23 cellular contexts compared by ENCODE assay signal in genomic region chr11:84817998-84818397, GRCh38.
A peak's percentile ranks its signal among the peaks of the same experiment; 100 is the strongest.
DNase-seq lines count a peak whose midpoint lies in the region; ATAC-seq, FAIRE-seq and TF ChIP-seq lines count a peak whose summit lies in the region.
"Had no signal": no experiment of that assay in that cellular context is flagged by ENCODE, and none has a peak within 500 bp of the region (broad histone marks: within the 10 kb centered on the region; RNA-seq: fewer than 3 reads in every experiment).

No MANE protein-coding gene starts in this region.

- H3K27ac Mint-ChIP-seq in naive thymus-derived CD4-positive, alpha-beta T cell, result no peak overlapping the region
- H3K27ac Mint-ChIP-seq: CD4-positive, CD25-positive, alpha-beta regulatory T cell; endodermal cell; T-helper 1 cell treated with Interleukin-12 subunit alpha and Interleukin-12 subunit beta and Interleukin-4 antibody, amounts not matched to agents 30 μg/mL and 1 μg/mL, for 36 hours had no signal

- POLR2A ChIA-PET in A549 (lab: Yijun Ruan, JAX), result interaction anchor here (0.7 kb wide), 1 partner anchor 847 kb away, joined by 3 read pairs; the partner anchor contains the start of gene CREBZF
- POLR2A ChIA-PET in naive thymus-derived CD4-positive, alpha-beta T cell (lab: Charles Lee), result no interaction called here

- WGBS in A549 (ENCODE audit: missing lambda C conversion rate), result 1% methylated on average over 3 of the region's 3 CpGs
- WGBS in smooth muscle cell (ENCODE audit: low lambda C conversion rate), result 53% methylated on average over 3 of the region's 3 CpGs

- CTCF ChIA-PET in A549 (lab: Yijun Ruan, JAX), result no interaction called here
- CTCF ChIA-PET in naive thymus-derived CD4-positive, alpha-beta T cell (lab: Charles Lee), result no interaction called here

- H3K4me3 Mint-ChIP-seq in naive thymus-derived CD4-positive, alpha-beta T cell, result no peak overlapping the region
- H3K4me3 Mint-ChIP-seq: CD4-positive, CD25-positive, alpha-beta regulatory T cell; endodermal cell; T-helper 1 cell treated with Interleukin-12 subunit alpha and Interleukin-12 subunit beta and Interleukin-4 antibody, amounts not matched to agents 30 μg/mL and 1 μg/mL, for 36 hours had no signal

- H3K9ac ChIP-seq in adipocyte (ENCODE audit: low read length) (no peak overlapping the region), smooth muscle cell (ENCODE audit: low read depth) (no peak overlapping the region)

- H3K9me3 Mint-ChIP-seq in naive thymus-derived CD4-positive, alpha-beta T cell, result peaks cover 0 to 24% (median 4%) of the 10 kb centered on the region in 11 donors
- H3K9me3 Mint-ChIP-seq: endodermal cell; T-helper 1 cell treated with Interleukin-12 subunit alpha and Interleukin-12 subunit beta and Interleukin-4 antibody, amounts not matched to agents 30 μg/mL and 1 μg/mL, for 36 hours had no signal

- intact Hi-C loops in naive thymus-derived CD4-positive, alpha-beta T cell (cut with micrococcal nuclease), result no loop called here

- H3K4me1 ChIP-seq in A549 (peaks cover 11% of the 10 kb centered on the region; the same call in 1 of the 3 replicates), adipocyte (ENCODE audit: control insufficient read depth, insufficient read depth, low read length) (no peaks in the 10 kb centered on the region), smooth muscle cell (ENCODE audit: low read depth) (peaks cover 7% of the 10 kb centered on the region)
- no peaks in the 10 kb centered on the region for H3K4me1 ChIP-seq in naive thymus-derived CD4-positive, alpha-beta T cell (ENCODE audit: control insufficient read depth in 2 of 2, insufficient read depth in 2 of 2, low read length in 2 of 2)
- H3K4me1 ChIP-seq: gastroesophageal sphincter, psoas muscle, suprapubic skin, vagina had no signal

- TF ChIP-seq CTCF in A549 (IDR thresholded peaks at IDR 0.05) (no peak), smooth muscle cell (IDR thresholded peaks at IDR 0.05; ENCODE audit: borderline replicate concordance, insufficient read depth, poor library complexity, severe bottlenecking) (no peak)

- H3K9me3 ChIP-seq in A549 (no peaks in the 10 kb centered on the region), adipocyte (ENCODE audit: control insufficient read depth, low read length) (no peaks in the 10 kb centered on the region), smooth muscle cell (replicated peaks; ENCODE audit: low read depth) (no peaks in the 10 kb centered on the region)
- no peaks in the 10 kb centered on the region for H3K9me3 ChIP-seq in naive thymus-derived CD4-positive, alpha-beta T cell (ENCODE audit: control insufficient read depth in 2 of 3, low read length in 3 of 3)
- H3K9me3 ChIP-seq: psoas muscle, SJSA1, suprapubic skin, vagina had no signal

- no peak overlapping the region for H2AFZ ChIP-seq in smooth muscle cell (ENCODE audit: low read depth)

- H3K27ac ChIP-seq in A549 (no peak overlapping the region), smooth muscle cell (ENCODE audit: low read depth) (no peak overlapping the region)
- H3K27ac ChIP-seq in naive thymus-derived CD4-positive, alpha-beta T cell (ENCODE audit: low read depth, low read length), result no peak overlapping the region
- H3K27ac ChIP-seq: gastroesophageal sphincter, psoas muscle, SJSA1, suprapubic skin, vagina had no signal

- no peak overlapping the region for H3K4me3 ChIP-seq in A549
- no peak overlapping the region for H3K4me3 ChIP-seq in adipocyte (ENCODE audit: low read length)
- no peak overlapping the region for H3K4me3 ChIP-seq in naive thymus-derived CD4-positive, alpha-beta T cell (ENCODE audit: low read length)
- H3K4me3 ChIP-seq in smooth muscle cell, result no peak overlapping the region
- H3K4me3 ChIP-seq: gastroesophageal sphincter, psoas muscle, SJSA1, suprapubic skin, vagina had no signal

- ATAC-seq in A549, result peak; percentile 60 to 85; a peak in 5 of 6 replicates
- no peak for ATAC-seq in naive thymus-derived CD4-positive, alpha-beta T cell
- ATAC-seq: gastroesophageal sphincter, psoas muscle had no signal

- H3K4me2 ChIP-seq in A549, result peak overlapping the region; percentile 7; the same call in 2 of the 3 replicates
- H3K4me2 ChIP-seq in smooth muscle cell, result no peak overlapping the region

- H3K36me3 ChIP-seq in adipocyte (ENCODE audit: control insufficient read depth, insufficient read depth, low read length, severe bottlenecking) (no peaks in the 10 kb centered on the region), smooth muscle cell (ENCODE audit: low read depth) (no peaks in the 10 kb centered on the region)
- no peaks in the 10 kb centered on the region for H3K36me3 ChIP-seq in naive thymus-derived CD4-positive, alpha-beta T cell (ENCODE audit: control insufficient read depth in 2 of 3, insufficient read depth in 3 of 3, low read length in 3 of 3)
- H3K36me3 ChIP-seq: gastroesophageal sphincter, SJSA1, suprapubic skin, vagina had no signal

- TF ChIP-seq EP300 in A549 (IDR thresholded peaks at IDR 0.05), result no peak

- TF ChIP-seq POLR2A in A549 (IDR thresholded peaks at IDR 0.05; ENCODE audit: low read length), result no peak

- FAIRE-seq in A549 (lab: Jason Lieb, UNC), result no peak

- H3F3A ChIP-seq in smooth muscle cell (ENCODE audit: low read depth), result no peaks in the 10 kb centered on the region

- no peaks in the 10 kb centered on the region for H3K4me1 Mint-ChIP-seq in naive thymus-derived CD4-positive, alpha-beta T cell
- H3K4me1 Mint-ChIP-seq: CD4-positive, CD25-positive, alpha-beta regulatory T cell had no signal

- no peaks in the 10 kb centered on the region for H3K79me2 ChIP-seq in smooth muscle cell (ENCODE audit: low read depth)

- H3K27me3 ChIP-seq in adipocyte (replicated peaks; ENCODE audit: control insufficient read depth, insufficient read depth, low read length), result no peaks in the 10 kb centered on the region
- H3K27me3 ChIP-seq in naive thymus-derived CD4-positive, alpha-beta T cell (ENCODE audit: control insufficient read depth in 2 of 2, insufficient read depth in 2 of 2, low read length in 2 of 2), result no peaks in the 10 kb centered on the region
- no peaks in the 10 kb centered on the region for H3K27me3 ChIP-seq in smooth muscle cell (ENCODE audit: low read depth)
- H3K27me3 ChIP-seq: gastroesophageal sphincter, SJSA1, suprapubic skin, vagina had no signal

- H4K20me1 ChIP-seq in smooth muscle cell (ENCODE audit: low read depth), result no peaks in the 10 kb centered on the region

- H3K36me3 Mint-ChIP-seq in naive thymus-derived CD4-positive, alpha-beta T cell, result no peaks in the 10 kb centered on the region
- H3K36me3 Mint-ChIP-seq: CD4-positive, CD25-positive, alpha-beta regulatory T cell had no signal

- DNase-seq in A549 (ENCODE audit: low read depth in 1 of 2, low spot score in 1 of 2), result peak in 1 of 2 experiments; percentile 29
- DNase-seq in HS-5 (ENCODE audit: low read depth), result peak; percentile 90
- peak; percentile 87 for DNase-seq in adipocyte (ENCODE audit: low read depth)
- peak; percentile 52 for DNase-seq in fibroblast of peridontal ligament (ENCODE audit: extremely low read depth)
- DNase-seq in naive thymus-derived CD4-positive, alpha-beta T cell, result no peak
- DNase-seq in activated gamma-delta T cell treated with Interleukin-2 at 50 U/mL for 16 hours, result no peak
- DNase-seq in germinal center (ENCODE audit: low spot score), result no peak
- DNase-seq in smooth muscle cell (lab: John Stamatoyannopoulos, UW; ENCODE audit: unreplicated experiment), result no peak
- DNase-seq: activated CD4-positive, alpha-beta T cell treated with anti-CD3 and anti-CD28 coated beads, Interleukin-2, amount 50 U/mL, for 1 hour; activated CD8-positive, alpha-beta memory T cell treated with anti-CD3 and anti-CD28 coated beads, Interleukin-2, amount 50 U/mL, for 48 hours; activated effector memory CD4-positive, alpha-beta T cell treated with anti-CD3 and anti-CD28 coated beads, Interleukin-2, amount 50 U/mL, for 16 hours; CD4-positive, CD25-positive, alpha-beta regulatory T cell; DMS153; endodermal cell; NCI-H1105 treated with DMSO at 0.1 percent for 48 hours; NCI-H526; psoas muscle; stimulated activated CD4-positive, alpha-beta T cell treated with anti-CD3 and anti-CD28 coated beads, Interleukin-12 subunit alpha, Interleukin-12 subunit beta, amount 100 ng/mL, for 4 hours had no signal

- TF ChIP-seq RAD21 in A549 (conservative IDR thresholded peaks at IDR 0.05 in 1 of 2, IDR thresholded peaks at IDR 0.05 in 1 of 2), result no peak

- no peaks in the 10 kb centered on the region for H3K27me3 Mint-ChIP-seq in naive thymus-derived CD4-positive, alpha-beta T cell
- H3K27me3 Mint-ChIP-seq: CD4-positive, CD25-positive, alpha-beta regulatory T cell had no signal

TF ChIP-seq in A549, 52 proteins besides CTCF, POLR2A, EP300 and RAD21:
- peak; percentile 31; the same call in 1 of the 2 replicates for TF ChIP-seq JUNB (IDR thresholded peaks at IDR 0.05)
- TF ChIP-seq CEBPB (IDR thresholded peaks at IDR 0.05), result peak in 1 of 2 experiments; percentile 63; a peak in 2 of 4 replicates
- TF ChIP-seq SMC3 (IDR thresholded peaks at IDR 0.05), result no peak

Comparison
In these comparisons a context has a peak if more than half of its experiments do, and no peak if none do; other contexts are left out.
1. DNase-seq: peak in HS-5 (single experiment), adipocyte (single experiment) and fibroblast of peridontal ligament (single experiment); none in naive thymus-derived CD4-positive, alpha-beta T cell (0 of 9), activated gamma-delta T cell treated with Interleukin-2 at 50 U/mL for 16 hours (single experiment), germinal center (single experiment) and smooth muscle cell (single experiment).